In the genomic region with DNA sequence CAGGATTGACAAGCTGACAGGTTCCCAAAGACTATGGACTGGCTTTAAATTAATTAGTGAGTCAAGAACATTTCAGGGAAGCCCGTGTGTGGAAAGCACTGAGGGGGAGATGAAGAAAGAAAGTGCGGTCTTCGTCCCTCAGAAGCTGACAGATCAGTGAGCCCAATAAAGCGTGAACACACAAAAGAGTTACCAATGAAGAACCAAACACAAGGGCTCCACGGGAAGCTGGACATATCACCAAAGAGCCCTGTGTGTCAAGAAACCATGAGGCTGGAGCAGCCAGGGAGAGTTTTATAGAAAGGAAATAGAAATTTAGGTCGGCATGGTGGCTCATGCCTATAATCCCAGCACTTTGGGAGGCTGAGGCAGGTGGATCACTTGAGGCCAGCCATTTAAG, we compare ENCODE assay signal across 8 cellular contexts.
"Had no signal": no experiment of that assay in that cellular context is flagged by ENCODE, and none has a peak within 500 bp of the region (broad histone marks: within the 10 kb centered on the region; RNA-seq: fewer than 3 reads in every experiment).

No MANE protein-coding gene starts in this region.

- ATAC-seq: HCT116, HepG2 had no signal

- H3K36me3 ChIP-seq: HAP-1 had no signal

- H3K4me3 ChIP-seq: GM23248, HAP-1 had no signal

- H3K4me1 ChIP-seq: HAP-1 had no signal

- H3K9me3 ChIP-seq: HAP-1 had no signal

- H3K27ac ChIP-seq: GM23248, HL-60 had no signal

- DNase-seq: GM23248, GOT3, H7, HFFc6 had no signal
